1 cellular context compared by ENCODE assay signal in genomic region chr11:1706634-1707400, GRCh38.
TF ChIP-seq lines count a peak whose summit lies in the region.

No MANE protein-coding gene starts in this region.

TF ChIP-seq in GM23338, 12 proteins besides CTCF, POLR2A, EP300 and RAD21:
- TF ChIP-seq EZH2 (IDR thresholded peaks at IDR 0.05; ENCODE audit: low read depth, unreplicated experiment) (no peak), JUNB (IDR thresholded peaks at IDR 0.05; ENCODE audit: unreplicated experiment) (no peak), NANOG (IDR thresholded peaks at IDR 0.05; ENCODE audit: borderline replicate concordance) (no peak)
